Comparison of ENCODE assay signal across 22 cellular contexts in genomic region chr2:230682546-230682945, GRCh38. TPM values are rescaled to one million over a fixed set of nuclear protein-coding genes. Genes with fewer than 3 reads are reported as not detected.
DNase-seq lines count a peak whose midpoint lies in the region; ATAC-seq, FAIRE-seq and TF ChIP-seq lines count a peak whose summit lies in the region.
"Had no signal": no experiment of that assay in that cellular context is flagged by ENCODE, and none has a peak within 500 bp of the region (broad histone marks: within the 10 kb centered on the region; RNA-seq: fewer than 3 reads in every experiment).

No MANE protein-coding gene starts in this region.

- in situ Hi-C loops in K562 (cut with MboI) (no loop called here), brain microvascular endothelial cell (cut with HindIII; ENCODE audit: low pct_ligation_motif_present, low sequenced_read_pairs) (no loop called here)

- H2BK15ac ChIP-seq in H1 (ENCODE audit: low read length) = no peak overlapping the region

- H3K23me2 ChIP-seq in H1 (ENCODE audit: low read depth, low read length) = no peaks in the 10 kb centered on the region

- no peak overlapping the region for H3K23ac ChIP-seq in H1 (ENCODE audit: insufficient read length)

- H3K4me1 ChIP-seq in HEK293 (ENCODE audit: control insufficient read depth, insufficient read depth, low read length) (peaks cover 10% of the 10 kb centered on the region; the same call in 1 of the 2 replicates), K562 (replicated peaks in 1 of 2; ENCODE audit: control insufficient read depth in 2 of 2, insufficient read depth in 2 of 2, low read length in 2 of 2) (peaks cover 15 to 21% of the 10 kb centered on the region in 2 experiments; a peak in 4 of 5 replicates), H1 (replicated peaks in 1 of 4; ENCODE audit: control insufficient read depth in 3 of 4, insufficient read depth in 4 of 4, low read length in 3 of 4) (no peaks in the 10 kb centered on the region)

- intact Hi-C loops in K562 (cut with micrococcal nuclease) = no loop called here

- CTCF ChIA-PET in HEK293 (lab: Yijun Ruan, JAX) = interaction anchor here (0.7 to 1.1 kb wide), 2 partner anchors 31 to 1533 kb away, joined by 3 read pairs; no protein-coding TSS in a partner anchor
- CTCF ChIA-PET in K562 (lab: Yijun Ruan, JAX; ENCODE audit: low intra/inter-chr PET ratio) = no interaction called here
- CTCF ChIA-PET in H1 (lab: Charles Lee; ENCODE audit: partially characterized antibody) = interaction anchor here (0.6 to 2.0 kb wide), 2 partner anchors 79 to 335 kb away, joined by 3 to 6 read pairs; no protein-coding TSS in a partner anchor

- no peak overlapping the region for H3K18ac ChIP-seq in H1 (ENCODE audit: extremely low read depth, low read length)

- H2BK20ac ChIP-seq in H1 (ENCODE audit: low read length) = 0 out of 2 replicates have a peak overlapping the region, but pooled peaks have one; percentile 7

- no peaks in the 10 kb centered on the region; the same call in 1 of the 2 replicates for H3K79me1 ChIP-seq in H1 (ENCODE audit: low read depth, low read length)

- peaks cover 0 to 2% of the 10 kb centered on the region in 2 donors for H3K9me3 Mint-ChIP-seq in stimulated activated naive B cell treated with anti-CD40 and anti-IgM and Interleukin-4, amounts not matched to agents 10 μg/mL and 1 μg/mL and 100 μg/mL, for 72 hours

- H3K27ac ChIP-seq in HEK293 (ENCODE audit: extremely low read depth, low read depth, low read length) (no peak overlapping the region), K562 (ENCODE audit: extremely low read depth, low read depth, low read length) (no peak overlapping the region), H1 (ENCODE audit: low read depth, low read length) (no peak overlapping the region), brain microvascular endothelial cell (no peak overlapping the region)

- H3K56ac ChIP-seq in H1 (replicated peaks; ENCODE audit: insufficient read length, low read depth, low read length) = no peak overlapping the region

- no peaks in the 10 kb centered on the region for H3K4me1 Mint-ChIP-seq in stimulated activated naive B cell treated with anti-CD40 and anti-IgM and Interleukin-4, amounts not matched to agents 10 μg/mL and 1 μg/mL and 100 μg/mL, for 72 hours

- H3K27me3 Mint-ChIP-seq in stimulated activated naive B cell treated with anti-CD40 and anti-IgM and Interleukin-4, amounts not matched to agents 10 μg/mL and 1 μg/mL and 100 μg/mL, for 72 hours = peaks cover 0 to 4% of the 10 kb centered on the region in 2 donors
- H3K27me3 Mint-ChIP-seq: CD4-positive, alpha-beta memory T cell had no signal

- H2BK12ac ChIP-seq in H1 (ENCODE audit: low read depth, low read length) = no peak overlapping the region

- no peak overlapping the region for H4K91ac ChIP-seq in H1 (replicated peaks; ENCODE audit: insufficient read length, low read length)

- no peak for TF ChIP-seq POLR2A in K562 (conservative IDR thresholded peaks at IDR 0.05)
- no peak for TF ChIP-seq POLR2A in H1 (IDR thresholded peaks at IDR 0.05; ENCODE audit: control extremely low read depth in 1 of 2, low read depth in 2 of 2, low read length in 2 of 2)

- H3K9me3 ChIP-seq in HEK293 (ENCODE audit: control insufficient read depth, insufficient read depth, low read depth, low read length) = no peaks in the 10 kb centered on the region
- peaks cover 3% of the 10 kb centered on the region; the same call in 1 of the 2 replicates for H3K9me3 ChIP-seq in K562 (replicated peaks; ENCODE audit: control insufficient read depth, insufficient read depth, low read depth, low read length)
- peaks cover 0 to 5% of the 10 kb centered on the region in 2 experiments; a peak in 1 of 4 replicates for H3K9me3 ChIP-seq in H1 (ENCODE audit: insufficient read depth in 2 of 2, low read depth in 1 of 2, low read length in 1 of 2)

- no peak overlapping the region for H3K4ac ChIP-seq in H1 (replicated peaks; ENCODE audit: insufficient read length, low read depth, low read length)

- no peak overlapping the region for H3K4me3 Mint-ChIP-seq in stimulated activated naive B cell treated with anti-CD40 and anti-IgM and Interleukin-4, amounts not matched to agents 10 μg/mL and 1 μg/mL and 100 μg/mL, for 72 hours

- POLR2A ChIA-PET in HEK293 (lab: Yijun Ruan, JAX) = no interaction called here
- POLR2A ChIA-PET in K562 (lab: Yijun Ruan, JAX) = interaction anchor here (1.2 kb wide), 1 partner anchor 21 kb away, joined by 4 read pairs; no protein-coding TSS in a partner anchor
- POLR2A ChIA-PET in H1 (lab: Charles Lee; ENCODE audit: partially characterized antibody) = no interaction called here

- H2AFZ ChIP-seq in K562 (ENCODE audit: low read depth, low read length) = no peak overlapping the region
- H2AFZ ChIP-seq in H1 (ENCODE audit: low read length) = no peak overlapping the region

- H3K79me2 ChIP-seq in K562 (ENCODE audit: control insufficient read depth, insufficient read depth, low read length) (no peaks in the 10 kb centered on the region), H1 (ENCODE audit: control insufficient read depth in 1 of 2, insufficient read depth in 2 of 2, low read length in 2 of 2) (no peaks in the 10 kb centered on the region)

- FAIRE-seq in K562 (lab: Jason Lieb, UNC) = no peak
- no peak for FAIRE-seq in H1 (lab: Jason Lieb, UNC)
- FAIRE-seq: A549, G401.6, GM12878, GM19239 had no signal

- H4K5ac ChIP-seq in H1 (ENCODE audit: insufficient read length, low read depth, low read length) = no peak overlapping the region

- H3K27me3 ChIP-seq in K562 (ENCODE audit: control insufficient read depth in 2 of 2, insufficient read depth in 2 of 2, low read length in 2 of 2) (no peaks in the 10 kb centered on the region), H1 (replicated peaks in 1 of 4; ENCODE audit: control insufficient read depth in 3 of 4, extremely low read depth in 1 of 4, insufficient read depth in 3 of 4, low read length in 3 of 4) (no peaks in the 10 kb centered on the region), brain microvascular endothelial cell (replicated peaks) (no peaks in the 10 kb centered on the region)

- no peak overlapping the region for H2BK120ac ChIP-seq in H1 (replicated peaks; ENCODE audit: low read depth, low read length)

- no peak for TF ChIP-seq EP300 in K562 (IDR thresholded peaks at IDR 0.05; ENCODE audit: low read length)
- TF ChIP-seq EP300 in H1 (IDR thresholded peaks at IDR 0.05; ENCODE audit: borderline replicate concordance in 1 of 2, low read depth in 2 of 2, low read length in 2 of 2) = no peak

- DNase-seq in K562 (ENCODE audit: extremely low read depth in 1 of 4, low spot score in 3 of 4) (no peak), H1 (ENCODE audit: low read depth in 1 of 2, low spot score in 2 of 2) (no peak), Ammon's horn (ENCODE audit: low spot score) (no peak), brain microvascular endothelial cell (no peak)
- DNase-seq in stimulated activated naive B cell treated with anti-CD40 and anti-IgM and Interleukin-4, amounts not matched to agents 10 μg/mL and 1 μg/mL and 100 μg/mL, for 72 hours = no peak
- DNase-seq: 8988T; ACHN; AML-193; C1 segment of cervical spinal cord; Calu3; CD4-positive, alpha-beta memory T cell; COR-L47; DND-41; GOT3; H7; HCEC 1CT had no signal

- no peaks in the 10 kb centered on the region for H3K36me3 Mint-ChIP-seq in stimulated activated naive B cell treated with anti-CD40 and anti-IgM and Interleukin-4, amounts not matched to agents 10 μg/mL and 1 μg/mL and 100 μg/mL, for 72 hours
- H3K36me3 Mint-ChIP-seq: CD4-positive, alpha-beta memory T cell had no signal

- no peak overlapping the region for H2BK5ac ChIP-seq in H1 (ENCODE audit: low read depth, low read length)

- H4K20me1 ChIP-seq in K562 (replicated peaks; ENCODE audit: control insufficient read depth, insufficient read depth, low read length) = no peaks in the 10 kb centered on the region
- no peaks in the 10 kb centered on the region for H4K20me1 ChIP-seq in H1 (replicated peaks in 1 of 2; ENCODE audit: control insufficient read depth in 1 of 2, insufficient read depth in 2 of 2, low read length in 2 of 2)

- TF ChIP-seq RAD21 in K562 (CRISPR knock-in tag; conservative IDR thresholded peaks at IDR 0.05 in 1 of 2, IDR thresholded peaks at IDR 0.05 in 1 of 2) = no peak
- no peak for TF ChIP-seq RAD21 in H1 (IDR thresholded peaks at IDR 0.05 in 1 of 2, conservative IDR thresholded peaks at IDR 0.05 in 1 of 2; ENCODE audit: low read depth in 2 of 2, low read length in 2 of 2)

- no peak overlapping the region for H3K9ac ChIP-seq in K562 (ENCODE audit: insufficient read depth in 1 of 2, low read depth in 2 of 2, low read length in 2 of 2)
- H3K9ac ChIP-seq in H1 (replicated peaks in 1 of 4; ENCODE audit: extremely low read depth in 1 of 4, low read depth in 3 of 4, low read length in 3 of 4) = no peak overlapping the region

- H3K14ac ChIP-seq in H1 (ENCODE audit: insufficient read length) = no peak overlapping the region

- no peak for ATAC-seq in K562
- ATAC-seq in stimulated activated naive B cell treated with anti-CD40 and anti-IgM and Interleukin-4, amounts not matched to agents 10 μg/mL and 1 μg/mL and 100 μg/mL, for 72 hours (replicated peaks) = no peak
- no peak for ATAC-seq in GM19452 (IDR thresholded peaks at IDR 0.05; ENCODE audit: unreplicated experiment)
- ATAC-seq: A549, GM12878 had no signal

- peak overlapping the region; percentile 21 for H3K27ac Mint-ChIP-seq in stimulated activated naive B cell treated with anti-CD40 and anti-IgM and Interleukin-4, amounts not matched to agents 10 μg/mL and 1 μg/mL and 100 μg/mL, for 72 hours
- H3K27ac Mint-ChIP-seq: CD4-positive, alpha-beta memory T cell had no signal

- no peaks in the 10 kb centered on the region for H3K36me3 ChIP-seq in HEK293 (ENCODE audit: control insufficient read depth in 2 of 2, insufficient read depth in 1 of 2, low read length in 2 of 2)
- no peaks in the 10 kb centered on the region for H3K36me3 ChIP-seq in K562 (ENCODE audit: control insufficient read depth, insufficient read depth, low read length)
- no peaks in the 10 kb centered on the region for H3K36me3 ChIP-seq in H1 (ENCODE audit: control insufficient read depth in 2 of 4, insufficient read depth in 4 of 4, low read length in 3 of 4)
- no peaks in the 10 kb centered on the region for H3K36me3 ChIP-seq in brain microvascular endothelial cell (replicated peaks)

- H4K8ac ChIP-seq in H1 (ENCODE audit: extremely low read depth, insufficient read depth, low read length) = no peak overlapping the region

- H3K4me3 ChIP-seq in HEK293 (ENCODE audit: low read depth, low read length) (no peak overlapping the region), K562 (no peak overlapping the region), H1 (ENCODE audit: extremely low read depth in 1 of 4, insufficient read depth in 2 of 4, low read depth in 3 of 4, low read length in 4 of 4) (no peak overlapping the region), brain microvascular endothelial cell (ENCODE audit: low read depth, low read length) (no peak overlapping the region)
- H3K4me3 ChIP-seq: A549, GM12878 had no signal

- H2AK5ac ChIP-seq in H1 (ENCODE audit: low read depth, low read length) = 0 out of 2 replicates have a peak overlapping the region, but pooled peaks have one; percentile 8

- BruUV-seq in K562 (replicated peaks; lab: Mats Ljungman, UMichigan) = no TSS peak

- H3K4me2 ChIP-seq in K562 (ENCODE audit: insufficient read depth, low read length) = no peak overlapping the region
- H3K4me2 ChIP-seq in H1 (ENCODE audit: insufficient read depth in 1 of 2, low read depth in 2 of 2, low read length in 2 of 2) = no peak overlapping the region
- H3K4me2 ChIP-seq: A549 had no signal

- 28% methylated on average over 3 of the region's 3 CpGs for WGBS in K562 (ENCODE audit: insufficient coverage, low coverage, missing lambda C conversion rate)
- 88% methylated on average over 3 of the region's 3 CpGs; no CpG with 5 or more reads in 1 of the 2 experiments for WGBS in H1 (ENCODE audit: extremely low coverage in 1 of 2, insufficient coverage in 1 of 2, insufficient read length in 1 of 2, insufficient replicate concordance in 2 of 2, low coverage in 1 of 2, low lambda C conversion rate in 2 of 2, missing lambda C conversion rate in 1 of 2), 2 experiments

- H3K9me1 ChIP-seq in K562 (ENCODE audit: control insufficient read depth, insufficient read depth, low read length) = no peaks in the 10 kb centered on the region

- TF ChIP-seq CTCF in HEK293 (tag by site-specific recombination; IDR thresholded peaks at IDR 0.05) (no peak), K562 (IDR thresholded peaks at IDR 0.05 in 2 of 3, conservative IDR thresholded peaks at IDR 0.05 in 1 of 3; ENCODE audit: insufficient read depth in 2 of 3, low read depth in 1 of 3, low read length in 3 of 3) (no peak), H1 (IDR thresholded peaks at IDR 0.05; ENCODE audit: control extremely low read depth in 1 of 3, insufficient read depth in 1 of 3, low read depth in 1 of 3, low read length in 3 of 3) (no peak), brain microvascular endothelial cell (IDR thresholded peaks at IDR 0.05; ENCODE audit: low read depth, low read length, missing control alignments) (no peak)

RNA-seq across cellular contexts. Expression of gene CAB39, which starts 30.1 kb away (rescaled TPM):
- 40.4 and 84.2 TPM in 2 replicates for total RNA-seq in K562 (2011; cell fraction: chromatin; rRNA removed; ENCODE audit: low replicate concordance)
- 26.8 and 29.9 TPM in 2 replicates for total RNA-seq in K562 (2011; cell fraction: nucleolus; rRNA removed)
- 50.8 and 86.8 TPM in 2 replicates for total RNA-seq in K562 (2011; cell fraction: nucleoplasm; rRNA removed)
- 48.3 and 52.6 TPM in 2 replicates for total RNA-seq in K562 (2014; rRNA removed)
- total RNA-seq in K562 (2014; rRNA removed; fragmentation: Illumina TruSeq; extraction: Trizol) = 70.6 and 78.4 TPM in 2 replicates
- total RNA-seq in K562 (2015; rRNA removed; fragmentation: Illumina TruSeq; extraction: Trizol) = 91.8 and 94.4 TPM in 2 replicates
- 70.4 and 74.7 TPM in 2 replicates for total RNA-seq in K562 (2021)
- polyA plus RNA-seq in K562 (2011; rRNA removed) = 62.8 and 85.9 TPM in 2 replicates
- polyA plus RNA-seq in K562 (2011; cell fraction: cytosol; rRNA removed) = 21.4 and 31.9 TPM in 2 replicates
- polyA plus RNA-seq in K562 (2011; cell fraction: nucleus; rRNA removed) = 30.5 and 39.5 TPM in 2 replicates
- polyA plus RNA-seq in K562 (2012) = 51.1 and 51.6 TPM in 2 replicates
- polyA plus RNA-seq in K562 (2014; fragmentation: Illumina TruSeq; extraction: Trizol) = 66.0 and 70.1 TPM in 2 replicates
- 10 to 100 TPM; 27.2 to 37.4 TPM for polyA plus RNA-seq in K562 (2014; fragmentation: Nextera tagmentation; extraction: Ambion mirVana)
- polyA plus RNA-seq in K562 (2014; rRNA removed) = 51.8 and 52.8 TPM in 2 replicates
- polyA minus RNA-seq in K562 (2011; rRNA and poly(A)+ RNA removed) = 113 and 122 TPM in 2 replicates
- polyA minus RNA-seq in K562 (2011; cell fraction: cytosol; rRNA and poly(A)+ RNA removed) = 46.9 and 70.5 TPM in 2 replicates
- polyA minus RNA-seq in K562 (2011; cell fraction: nucleus; rRNA and poly(A)+ RNA removed) = 28.0 and 46.1 TPM in 2 replicates
- 48.3 and 50.5 TPM in 2 replicates for total RNA-seq in H1 (2021; fragmentation: NEBNext Ultra II Directional; extraction: Animal tissue kit (Norgen Biotek cat#: 25700))
- 12.8 and 16.4 TPM in 2 replicates for polyA plus RNA-seq in H1 (2011; rRNA removed)
- 21.9 TPM for polyA plus RNA-seq in H1 (2011; cell fraction: cytosol; rRNA removed)
- 10.9 TPM for polyA plus RNA-seq in H1 (2011; cell fraction: nucleus; rRNA removed)
- 22.0 to 33.8 TPM (median 26.7 TPM) in 4 replicates for polyA plus RNA-seq in H1 (2012, experiment 1 of 2)
- polyA plus RNA-seq in H1 (2012, experiment 2 of 2) = 2.2 TPM
- polyA plus RNA-seq in H1 (2013, experiment 1 of 2) = 24.1 TPM
- polyA plus RNA-seq in H1 (2013, experiment 2 of 2) = 25.0 TPM
- polyA minus RNA-seq in H1 (2011; rRNA and poly(A)+ RNA removed) = 42.6 and 45.2 TPM in 2 replicates
- polyA minus RNA-seq in H1 (2011; cell fraction: cytosol; rRNA and poly(A)+ RNA removed) = 28.2 TPM
- polyA minus RNA-seq in H1 (2011; cell fraction: nucleus; rRNA and poly(A)+ RNA removed) = 29.6 TPM

Comparison
In these comparisons a context has a peak if more than half of its experiments do, and no peak if none do; other contexts are left out.
1. Of the 44 proteins assayed by ChIP-seq in both K562 and HEK293: peak only in K562: none; only in HEK293: SETDB1; in both: none; in neither: 43.